ENCODE assay signal across 13 cellular contexts in genomic region chr10:63698815-63699205, GRCh38.
DNase-seq lines count a peak whose midpoint lies in the region; ATAC-seq and TF ChIP-seq lines count a peak whose summit lies in the region.
"Had no signal": no experiment of that assay in that cellular context is flagged by ENCODE, and none has a peak within 500 bp of the region (broad histone marks: within the 10 kb centered on the region; RNA-seq: fewer than 3 reads in every experiment).

No MANE protein-coding gene starts in this region.

- intact Hi-C loops in A673 (cut with micrococcal nuclease; ENCODE audit: unreplicated experiment) = no loop called here
- intact Hi-C loops in dendritic cell treated with granulocyte-macrophage colony-stimulating factor and Interleukin-4, amounts not matched to agents 40 ng/mL and 50 ng/mL, for 4 days (cut with micrococcal nuclease) = no loop called here

- H3K4me1 Mint-ChIP-seq in dendritic cell treated with granulocyte-macrophage colony-stimulating factor and Interleukin-4, amounts not matched to agents 40 ng/mL and 50 ng/mL, for 4 days (ENCODE audit: low read depth) = peaks cover 43% of the 10 kb centered on the region
- H3K4me1 Mint-ChIP-seq in nephron = peaks cover 61% of the 10 kb centered on the region

- no peak overlapping the region for H2AFZ ChIP-seq in OCI-LY3 (ENCODE audit: low read depth, low read length)

- H3K27me3 Mint-ChIP-seq in dendritic cell treated with granulocyte-macrophage colony-stimulating factor and Interleukin-4, amounts not matched to agents 40 ng/mL and 50 ng/mL, for 4 days = no peaks in the 10 kb centered on the region
- H3K27me3 Mint-ChIP-seq in nephron (ENCODE audit: low read depth) = no peaks in the 10 kb centered on the region
- H3K27me3 Mint-ChIP-seq: naive B cell had no signal

- POLR2A ChIA-PET in A673 (lab: Charles Lee; ENCODE audit: low non-redundant PET) = no interaction called here

- H3K4me1 ChIP-seq in A673 (ENCODE audit: insufficient read depth, low read length, poor library complexity, severe bottlenecking) (peaks cover 60% of the 10 kb centered on the region), OCI-LY3 (ENCODE audit: low read length) (peaks cover 40% of the 10 kb centered on the region)

- H3K4me2 ChIP-seq in OCI-LY3 (ENCODE audit: low read length) = peak overlapping the region; percentile 54

- TF ChIP-seq CTCF in A673 (conservative IDR thresholded peaks at IDR 0.05; ENCODE audit: low read depth, low read length) (no peak), OCI-LY3 (IDR thresholded peaks at IDR 0.05; ENCODE audit: low read depth, low read length) (no peak), nephron (IDR thresholded peaks at IDR 0.05; ENCODE audit: unreplicated experiment in 3 of 3) (no peak)

- H3K9me3 Mint-ChIP-seq in dendritic cell treated with granulocyte-macrophage colony-stimulating factor and Interleukin-4, amounts not matched to agents 40 ng/mL and 50 ng/mL, for 4 days = no peaks in the 10 kb centered on the region
- no peaks in the 10 kb centered on the region for H3K9me3 Mint-ChIP-seq in nephron

- H3K4me3 ChIP-seq in A673 (ENCODE audit: low read depth, low read length, poor library complexity, severe bottlenecking) (no peak overlapping the region), OCI-LY3 (ENCODE audit: low read length) (no peak overlapping the region)
- H3K4me3 ChIP-seq: SJCRH30 had no signal

- CTCF ChIA-PET in A673 (lab: Charles Lee) = no interaction called here

- peak overlapping the region; percentile 58 for H3K27ac Mint-ChIP-seq in dendritic cell treated with granulocyte-macrophage colony-stimulating factor and Interleukin-4, amounts not matched to agents 40 ng/mL and 50 ng/mL, for 4 days
- H3K27ac Mint-ChIP-seq in nephron = peak overlapping the region; percentile 83 to 90 (median 85)

- H3K36me3 ChIP-seq in A673 (ENCODE audit: insufficient read depth, low read length, poor library complexity, severe bottlenecking) (no peaks in the 10 kb centered on the region), OCI-LY3 (replicated peaks; ENCODE audit: low read depth, low read length) (no peaks in the 10 kb centered on the region)
- H3K36me3 ChIP-seq: SJCRH30 had no signal

- H3K9me3 ChIP-seq in A673 (ENCODE audit: low read depth, low read length, poor library complexity, severe bottlenecking) (peaks cover 2% of the 10 kb centered on the region), OCI-LY3 (ENCODE audit: insufficient read depth, low read length) (no peaks in the 10 kb centered on the region)
- H3K9me3 ChIP-seq: SJCRH30 had no signal

- H3K4me3 Mint-ChIP-seq in dendritic cell treated with granulocyte-macrophage colony-stimulating factor and Interleukin-4, amounts not matched to agents 40 ng/mL and 50 ng/mL, for 4 days = no peak overlapping the region
- H3K4me3 Mint-ChIP-seq in nephron = no peak overlapping the region

- H3K27me3 ChIP-seq in A673 (replicated peaks; ENCODE audit: insufficient read depth, low read depth, low read length, poor library complexity) = no peaks in the 10 kb centered on the region
- H3K27me3 ChIP-seq in OCI-LY3 (ENCODE audit: low read depth, low read length) = no peaks in the 10 kb centered on the region
- H3K27me3 ChIP-seq: SJCRH30 had no signal

- H3K9ac ChIP-seq in OCI-LY3 (ENCODE audit: low read length) = no peak overlapping the region

- no peaks in the 10 kb centered on the region for H4K20me1 ChIP-seq in OCI-LY3 (ENCODE audit: insufficient read depth, low read length)

- H3K27ac ChIP-seq in A673 (ENCODE audit: low read depth, low read length, poor library complexity, severe bottlenecking) = peak overlapping the region; percentile 95
- no peak overlapping the region for H3K27ac ChIP-seq in OCI-LY3 (ENCODE audit: low read length)
- H3K27ac ChIP-seq: SJCRH30 had no signal

- DNase-seq in A673 (ENCODE audit: low spot score) = no peak
- no peak for DNase-seq in stimulated activated naive CD8-positive, alpha-beta T cell treated with anti-CD3 and anti-CD28 coated beads, Interleukin-15, Interleukin-2, amounts not matched to agents 100 U/mL and 50 U/mL, for 24 hours
- no peak for DNase-seq in activated effector memory CD4-positive, alpha-beta T cell treated with anti-CD3 and anti-CD28 coated beads, Interleukin-2, amount 50 U/mL, for 16 hours
- DNase-seq: DMS79, NCI-H1092, NCI-H510A treated with DMSO at 0.1 percent for 48 hours, SJCRH30 had no signal

- H3K79me2 ChIP-seq in OCI-LY3 (ENCODE audit: low read length) = no peaks in the 10 kb centered on the region

- BruUV-seq in A673 (replicated peaks; lab: Mats Ljungman, UMichigan) = no TSS peak

- H3K36me3 Mint-ChIP-seq in dendritic cell treated with granulocyte-macrophage colony-stimulating factor and Interleukin-4, amounts not matched to agents 40 ng/mL and 50 ng/mL, for 4 days (ENCODE audit: low read depth) = no peaks in the 10 kb centered on the region
- H3K36me3 Mint-ChIP-seq in nephron (ENCODE audit: low read depth) = no peaks in the 10 kb centered on the region
- H3K36me3 Mint-ChIP-seq: naive B cell had no signal

- no peak for ATAC-seq in stimulated activated naive CD8-positive, alpha-beta T cell treated with anti-CD3 and anti-CD28 coated beads, Interleukin-15, Interleukin-2, amounts not matched to agents 100 U/mL and 50 U/mL, for 24 hours
- ATAC-seq in HG03565 (IDR thresholded peaks at IDR 0.05; ENCODE audit: unreplicated experiment) (no peak), GM18498 (IDR thresholded peaks at IDR 0.05; ENCODE audit: unreplicated experiment) (no peak)
